8 cellular contexts compared by ENCODE assay signal in genomic region chr5:142472306-142472951, GRCh38.
DNase-seq lines count a peak whose midpoint lies in the region; ATAC-seq and TF ChIP-seq lines count a peak whose summit lies in the region.

No MANE protein-coding gene starts in this region.

- H3K4me3 Mint-ChIP-seq in activated naive CD4-positive, alpha-beta T cell treated with anti-CD3 and anti-CD28 coated beads for 36 hours: no peak overlapping the region

- H3K27ac ChIP-seq in body of pancreas: no peak overlapping the region

- H3K4me1 ChIP-seq in mucosa of descending colon (ENCODE audit: low read depth) (no peaks in the 10 kb centered on the region), body of pancreas (no peaks in the 10 kb centered on the region)

- intact Hi-C loops in activated naive CD4-positive, alpha-beta T cell treated with anti-CD3 and anti-CD28 coated beads for 36 hours (cut with micrococcal nuclease): loop anchor here (1.0 kb wide), 3 partner anchors 34 to 249 kb away; no protein-coding TSS in a partner anchor
- intact Hi-C loops in mucosa of descending colon (cut with DNase I, micrococcal nuclease): no loop called here
- intact Hi-C loops in body of pancreas (cut with DNase I): no loop called here

- peaks cover 20% of the 10 kb centered on the region for H3K4me1 Mint-ChIP-seq in activated naive CD4-positive, alpha-beta T cell treated with anti-CD3 and anti-CD28 coated beads for 36 hours (ENCODE audit: low read depth)

- no peaks in the 10 kb centered on the region for H3K27me3 ChIP-seq in body of pancreas

- no peaks in the 10 kb centered on the region for H3K27me3 Mint-ChIP-seq in activated naive CD4-positive, alpha-beta T cell treated with anti-CD3 and anti-CD28 coated beads for 36 hours (ENCODE audit: low read depth)

- TF ChIP-seq CTCF in mucosa of descending colon (IDR thresholded peaks at IDR 0.05) (no peak), body of pancreas (IDR thresholded peaks at IDR 0.05) (no peak)

- H3K9me3 Mint-ChIP-seq in activated naive CD4-positive, alpha-beta T cell treated with anti-CD3 and anti-CD28 coated beads for 36 hours: no peaks in the 10 kb centered on the region

- H3K36me3 Mint-ChIP-seq in activated naive CD4-positive, alpha-beta T cell treated with anti-CD3 and anti-CD28 coated beads for 36 hours (ENCODE audit: low read depth): no peaks in the 10 kb centered on the region

- no peak for TF ChIP-seq POLR2A in body of pancreas (IDR thresholded peaks at IDR 0.05)

- peak; percentile 43 for ATAC-seq in mucosa of descending colon
- ATAC-seq in GM18861 (IDR thresholded peaks at IDR 0.05; ENCODE audit: unreplicated experiment): no peak
- no peak for ATAC-seq in body of pancreas
- ATAC-seq in GM19023 (IDR thresholded peaks at IDR 0.05; ENCODE audit: unreplicated experiment): no peak

- no peaks in the 10 kb centered on the region for H3K9me3 ChIP-seq in mucosa of descending colon
- H3K9me3 ChIP-seq in body of pancreas: no peaks in the 10 kb centered on the region

- DNase-seq in AG08396 (ENCODE audit: low spot score): peak; percentile 78
- peak; percentile 91 for DNase-seq in NCI-H460 (ENCODE audit: extremely low read depth, low read depth)
- DNase-seq in activated naive CD4-positive, alpha-beta T cell treated with anti-CD3 and anti-CD28 coated beads for 36 hours: peak; percentile 75
- no peak for DNase-seq in mucosa of descending colon
- DNase-seq in DMS79 treated with DMSO at 0.1 percent for 48 hours (lab: John Stamatoyannopoulos, UW): no peak
- DNase-seq in body of pancreas: no peak

- no peak overlapping the region for H3K4me3 ChIP-seq in mucosa of descending colon
- no peak overlapping the region for H3K4me3 ChIP-seq in body of pancreas

- CTCF ChIA-PET in activated naive CD4-positive, alpha-beta T cell treated with anti-CD3 and anti-CD28 coated beads for 36 hours (lab: Charles Lee): no interaction called here

- H3K27ac Mint-ChIP-seq in activated naive CD4-positive, alpha-beta T cell treated with anti-CD3 and anti-CD28 coated beads for 36 hours: peak overlapping the region; percentile 69

- 76 to 78% methylated on average over 7 of the region's 7 CpGs for WGBS in body of pancreas, 2 donors

- H3K36me3 ChIP-seq in mucosa of descending colon (ENCODE audit: low read depth) (no peaks in the 10 kb centered on the region), body of pancreas (replicated peaks in 1 of 2; ENCODE audit: insufficient read depth in 1 of 2, low read depth in 2 of 2) (no peaks in the 10 kb centered on the region)

Comparison
In these comparisons a context has a peak if more than half of its experiments do, and no peak if none do; other contexts are left out.
1. DNase-seq: peak in AG08396 (single experiment), NCI-H460 (single experiment) and activated naive CD4-positive, alpha-beta T cell treated with anti-CD3 and anti-CD28 coated beads for 36 hours (single experiment); none in mucosa of descending colon (0 of 3), DMS79 treated with DMSO at 0.1 percent for 48 hours (single experiment) and body of pancreas (0 of 4).